ENCODE assay signal across 14 cellular contexts in the genomic region with DNA sequence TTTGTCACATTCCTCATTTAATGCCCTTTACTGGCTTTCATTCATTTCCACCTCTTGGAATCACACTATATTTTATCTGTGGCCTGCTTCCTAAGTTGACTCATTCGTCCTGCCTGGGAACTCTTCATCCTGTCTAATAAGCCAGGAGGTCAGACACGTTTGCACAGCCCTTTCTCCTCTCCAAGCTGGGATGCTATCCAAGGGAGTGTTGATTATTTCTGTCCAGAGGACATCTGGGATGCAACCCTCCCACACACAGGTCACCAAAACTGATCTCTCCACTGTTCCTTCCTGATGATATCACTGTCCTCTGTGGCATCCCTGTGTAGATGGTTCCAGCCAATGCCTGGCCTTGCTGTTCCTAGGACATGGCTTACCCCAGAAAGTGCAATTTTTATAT.
DNase-seq lines count a peak whose midpoint lies in the region; ATAC-seq and TF ChIP-seq lines count a peak whose summit lies in the region.
"Had no signal": no experiment of that assay in that cellular context is flagged by ENCODE, and none has a peak within 500 bp of the region (broad histone marks: within the 10 kb centered on the region; RNA-seq: fewer than 3 reads in every experiment).

No MANE protein-coding gene starts in this region.

- no peak overlapping the region for H3K27ac ChIP-seq in right lobe of liver
- no peak overlapping the region for H3K27ac ChIP-seq in lower lobe of right lung
- no peak overlapping the region for H3K27ac ChIP-seq in OCI-LY7 (ENCODE audit: low read depth, low read length, poor library complexity, severe bottlenecking)
- H3K27ac ChIP-seq: neural progenitor cell, transverse colon had no signal

- peak; percentile 30 for DNase-seq in AG08395 (ENCODE audit: low spot score)
- peak; percentile 57 for DNase-seq in NCI-H226
- peak; percentile 92 for DNase-seq in fibroblast of mammary gland (ENCODE audit: low read depth)
- DNase-seq in right lobe of liver: peak in 2 of 3 donors; percentile 44 to 62
- no peak for DNase-seq in NCI-H526 (lab: John Stamatoyannopoulos, UW)
- no peak for DNase-seq in HuH-7.5 (ENCODE audit: low spot score)
- DNase-seq in lower lobe of right lung: no peak
- DNase-seq in OCI-LY7 (ENCODE audit: low spot score): no peak
- DNase-seq: activated CD8-positive, alpha-beta memory T cell treated with anti-CD3 and anti-CD28 coated beads, Interleukin-2, amount 50 U/mL, for 4 hours; Calu3; NCI-H2081; transverse colon had no signal

- no peak overlapping the region for H2AFZ ChIP-seq in OCI-LY7 (ENCODE audit: low read length)
- H2AFZ ChIP-seq: neural progenitor cell had no signal

- no peaks in the 10 kb centered on the region for H3K9me2 ChIP-seq in OCI-LY7 (ENCODE audit: insufficient read depth, low read length)

- no peaks in the 10 kb centered on the region for H3K4me1 ChIP-seq in right lobe of liver
- no peaks in the 10 kb centered on the region for H3K4me1 ChIP-seq in lower lobe of right lung
- no peaks in the 10 kb centered on the region for H3K4me1 ChIP-seq in OCI-LY7 (ENCODE audit: insufficient read depth, low read length, poor library complexity, severe bottlenecking)
- H3K4me1 ChIP-seq: neural progenitor cell, transverse colon had no signal

- TF ChIP-seq CTCF in fibroblast of mammary gland (conservative IDR thresholded peaks at IDR 0.05; ENCODE audit: control insufficient read depth, insufficient read depth, low read depth, low read length): no peak
- TF ChIP-seq CTCF in right lobe of liver (IDR thresholded peaks at IDR 0.05): no peak
- TF ChIP-seq CTCF in lower lobe of right lung (IDR thresholded peaks at IDR 0.05): no peak
- no peak for TF ChIP-seq CTCF in OCI-LY7 (conservative IDR thresholded peaks at IDR 0.05; ENCODE audit: low read length)

- 21% methylated on average over 2 of the region's 2 CpGs for WGBS in right lobe of liver (ENCODE audit: insufficient coverage, low coverage, low lambda C conversion rate, missing lambda C conversion rate)

- no peaks in the 10 kb centered on the region for H4K20me1 ChIP-seq in OCI-LY7 (ENCODE audit: insufficient read depth, low read length)

- BruUV-seq in OCI-LY7 (replicated peaks; lab: Mats Ljungman, UMichigan): no TSS peak

- CTCF ChIA-PET in OCI-LY7 (lab: Charles Lee; ENCODE audit: unreplicated experiment): no interaction called here

- H3K79me2 ChIP-seq in OCI-LY7 (ENCODE audit: insufficient read depth, low read depth, low read length): no peaks in the 10 kb centered on the region

- peak; percentile 80 to 99 (median 98) for ATAC-seq in right lobe of liver
- ATAC-seq in lower lobe of right lung: no peak
- ATAC-seq: WTC11 had no signal

- H3K36me3 ChIP-seq in right lobe of liver (no peaks in the 10 kb centered on the region), lower lobe of right lung (no peaks in the 10 kb centered on the region), OCI-LY7 (ENCODE audit: insufficient read depth, low read length) (no peaks in the 10 kb centered on the region)
- H3K36me3 ChIP-seq: transverse colon had no signal

- H3K4me3 ChIP-seq in fibroblast of mammary gland (ENCODE audit: control insufficient read depth, low read depth, low read length) (no peak overlapping the region), right lobe of liver (no peak overlapping the region), lower lobe of right lung (no peak overlapping the region), OCI-LY7 (ENCODE audit: low read depth, low read length, poor library complexity, severe bottlenecking) (no peak overlapping the region)
- H3K4me3 ChIP-seq: neural progenitor cell, transverse colon had no signal

- POLR2A ChIA-PET in OCI-LY7 (lab: Charles Lee): no interaction called here

- H3K4me2 ChIP-seq in OCI-LY7 (ENCODE audit: low read length): no peak overlapping the region
- H3K4me2 ChIP-seq: neural progenitor cell had no signal

- TF ChIP-seq POLR2A in right lobe of liver (IDR thresholded peaks at IDR 0.05): no peak

- H3K27me3 ChIP-seq in right lobe of liver: no peaks in the 10 kb centered on the region
- no peaks in the 10 kb centered on the region for H3K27me3 ChIP-seq in lower lobe of right lung (ENCODE audit: low read depth)
- H3K27me3 ChIP-seq: neural progenitor cell, transverse colon had no signal

- no peaks in the 10 kb centered on the region for H3K9me3 ChIP-seq in right lobe of liver
- H3K9me3 ChIP-seq in lower lobe of right lung: no peaks in the 10 kb centered on the region
- no peaks in the 10 kb centered on the region for H3K9me3 ChIP-seq in OCI-LY7 (ENCODE audit: low read length)
- H3K9me3 ChIP-seq: transverse colon had no signal

- intact Hi-C loops in right lobe of liver (cut with DNase I) (no loop called here), lower lobe of right lung (cut with DNase I) (no loop called here), OCI-LY7 (cut with micrococcal nuclease; ENCODE audit: unreplicated experiment) (no loop called here)

Comparison
In these comparisons a context has a peak if more than half of its experiments do, and no peak if none do; other contexts are left out.
1. DNase-seq: peak in AG08395 (single experiment), NCI-H226 (single experiment), fibroblast of mammary gland (single experiment) and right lobe of liver (2 of 3); none in NCI-H526 (0 of 2), HuH-7.5 (single experiment), lower lobe of right lung (single experiment) and OCI-LY7 (single experiment).
2. ATAC-seq: peak in right lobe of liver (4 of 4); none in lower lobe of right lung (0 of 2).